In genomic region chr12:66130267-66131066, GRCh38 we compare ENCODE assay signal across 8 cellular contexts. TPM values are rescaled to one million over a fixed set of nuclear protein-coding genes. Genes with fewer than 3 reads are reported as not detected.
DNase-seq lines count a peak whose midpoint lies in the region; ATAC-seq, FAIRE-seq and TF ChIP-seq lines count a peak whose summit lies in the region.

LLPH (minus strand) TSS chr12:66130750; CDS start chr12:66129106, 1,644 bp downstream.

- no peaks in the 10 kb centered on the region for H3K27me3 Mint-ChIP-seq in T-helper 2 cell treated with Interferon-gamma antibody and Interleukin-4, amounts not matched to agents 5 μg/mL and 100 μg/mL, for 36 hours (ENCODE audit: low read depth)
- H3K27me3 Mint-ChIP-seq in astrocyte (ENCODE audit: low read depth, unreplicated experiment): no peaks in the 10 kb centered on the region

- H3K9ac ChIP-seq in astrocyte (ENCODE audit: low read length): peak within 1 kb of the TSS; percentile 94

- H2AFZ ChIP-seq in astrocyte (ENCODE audit: low read depth, low read length): peak within 1 kb of the TSS; percentile 94
- peak within 1 kb of the TSS; percentile 84 for H2AFZ ChIP-seq in hepatocyte

- 1% methylated on average over 43 of the region's 49 CpGs for WGBS in hepatocyte (ENCODE audit: low lambda C conversion rate, missing lambda C conversion rate)

- peak within 1 kb of the TSS; percentile 91 for H3K4me2 ChIP-seq in astrocyte (ENCODE audit: low read length)
- peak within 1 kb of the TSS; percentile 88 for H3K4me2 ChIP-seq in hepatocyte

- no peaks in the 10 kb centered on the region for H3K9me2 ChIP-seq in hepatocyte (replicated peaks; ENCODE audit: insufficient read depth)

- peak within 1 kb of the TSS; percentile 96 for H3K4me3 Mint-ChIP-seq in T-helper 2 cell treated with Interferon-gamma antibody and Interleukin-4, amounts not matched to agents 5 μg/mL and 100 μg/mL, for 36 hours
- peak within 1 kb of the TSS; percentile 96 for H3K4me3 Mint-ChIP-seq in astrocyte (ENCODE audit: unreplicated experiment)

- peak within 1 kb of the TSS; percentile 86 for H3K27ac ChIP-seq in astrocyte (ENCODE audit: low read depth, low read length)
- peak within 1 kb of the TSS; percentile 77 for H3K27ac ChIP-seq in hepatocyte

- H3K27ac Mint-ChIP-seq in T-helper 2 cell treated with Interferon-gamma antibody and Interleukin-4, amounts not matched to agents 5 μg/mL and 100 μg/mL, for 36 hours: peak within 1 kb of the TSS; percentile 96
- peak within 1 kb of the TSS; percentile 96 for H3K27ac Mint-ChIP-seq in astrocyte (ENCODE audit: unreplicated experiment)

- no peak for FAIRE-seq in astrocyte (lab: Jason Lieb, UNC)

- H3K9me3 ChIP-seq in astrocyte (ENCODE audit: insufficient read depth, low read depth, low read length) (no peaks in the 10 kb centered on the region), hepatocyte (ENCODE audit: low read depth) (no peaks in the 10 kb centered on the region)

- H4K20me1 ChIP-seq in astrocyte (ENCODE audit: insufficient read depth, low read length): peaks cover 17% of the 10 kb centered on the region
- H4K20me1 ChIP-seq in hepatocyte (ENCODE audit: insufficient read depth, poor library complexity, severe bottlenecking): no peaks in the 10 kb centered on the region

- ATAC-seq in GM18498 (IDR thresholded peaks at IDR 0.05; ENCODE audit: unreplicated experiment): peak; percentile 98
- peak; percentile 97 for ATAC-seq in HG02884 (IDR thresholded peaks at IDR 0.05; ENCODE audit: unreplicated experiment)

- H3K4me3 ChIP-seq in astrocyte (ENCODE audit: insufficient read depth, low read depth, low read length): peak within 1 kb of the TSS; percentile 100
- H3K4me3 ChIP-seq in hepatocyte: peak within 1 kb of the TSS; percentile 90

- peaks cover 54% of the 10 kb centered on the region for H3K79me2 ChIP-seq in astrocyte (ENCODE audit: insufficient read depth, low read length)
- peaks cover 37% of the 10 kb centered on the region for H3K79me2 ChIP-seq in hepatocyte

- H3K4me1 ChIP-seq in astrocyte (ENCODE audit: insufficient read depth, low read length) (peaks cover 15% of the 10 kb centered on the region), hepatocyte (ENCODE audit: insufficient read depth) (peaks cover 20% of the 10 kb centered on the region)

- H3K9me3 Mint-ChIP-seq in T-helper 2 cell treated with Interferon-gamma antibody and Interleukin-4, amounts not matched to agents 5 μg/mL and 100 μg/mL, for 36 hours: no peaks in the 10 kb centered on the region
- H3K9me3 Mint-ChIP-seq in astrocyte (ENCODE audit: unreplicated experiment): no peaks in the 10 kb centered on the region

- H3K36me3 ChIP-seq in astrocyte (ENCODE audit: insufficient read depth, low read length) (peaks cover 19% of the 10 kb centered on the region), hepatocyte (replicated peaks; ENCODE audit: insufficient read depth, low read depth) (no peaks in the 10 kb centered on the region)

- no peak for TF ChIP-seq CTCF in astrocyte (IDR thresholded peaks at IDR 0.05; ENCODE audit: insufficient read depth, low read depth, low read length)
- TF ChIP-seq CTCF in hepatocyte (IDR thresholded peaks at IDR 0.05; ENCODE audit: poor library complexity): no peak

- H3K36me3 Mint-ChIP-seq in T-helper 2 cell treated with Interferon-gamma antibody and Interleukin-4, amounts not matched to agents 5 μg/mL and 100 μg/mL, for 36 hours (ENCODE audit: low read depth): peaks cover 46% of the 10 kb centered on the region
- H3K36me3 Mint-ChIP-seq in astrocyte (ENCODE audit: low read depth, unreplicated experiment): peaks cover 6% of the 10 kb centered on the region

- peaks cover 39% of the 10 kb centered on the region for H3K4me1 Mint-ChIP-seq in T-helper 2 cell treated with Interferon-gamma antibody and Interleukin-4, amounts not matched to agents 5 μg/mL and 100 μg/mL, for 36 hours (ENCODE audit: low read depth)
- H3K4me1 Mint-ChIP-seq in astrocyte (ENCODE audit: low read depth, unreplicated experiment): peaks cover 26% of the 10 kb centered on the region

- H3K27me3 ChIP-seq in astrocyte (ENCODE audit: insufficient read depth, low read length) (no peaks in the 10 kb centered on the region), hepatocyte (no peaks in the 10 kb centered on the region)

- DNase-seq in NCI-H1694 (lab: John Stamatoyannopoulos, UW) (peak; percentile 52), astrocyte (ENCODE audit: low read depth) (peak; percentile 77), hepatocyte (ENCODE audit: low spot score) (peak; percentile 94), renal cortical epithelial cell (ENCODE audit: low read depth) (peak; percentile 86), OCI-M2 (lab: John Stamatoyannopoulos, UW; ENCODE audit: unreplicated experiment) (no peak)
- peak; percentile 89 for DNase-seq in T-helper 2 cell treated with Interferon-gamma antibody and Interleukin-4, amounts not matched to agents 5 μg/mL and 100 μg/mL, for 36 hours (ENCODE audit: low spot score)

RNA-seq across cellular contexts. Expression of gene LLPH, which starts in this region (rescaled TPM):
- total RNA-seq in astrocyte (34.6 and 37.3 TPM in 2 replicates), hepatocyte (17.4 and 20.3 TPM in 2 replicates), renal cortical epithelial cell (5.0 and 25.3 TPM in 2 replicates)
- polyA plus RNA-seq in hepatocyte: 41.1 and 41.4 TPM in 2 replicates
